In the genomic region with DNA sequence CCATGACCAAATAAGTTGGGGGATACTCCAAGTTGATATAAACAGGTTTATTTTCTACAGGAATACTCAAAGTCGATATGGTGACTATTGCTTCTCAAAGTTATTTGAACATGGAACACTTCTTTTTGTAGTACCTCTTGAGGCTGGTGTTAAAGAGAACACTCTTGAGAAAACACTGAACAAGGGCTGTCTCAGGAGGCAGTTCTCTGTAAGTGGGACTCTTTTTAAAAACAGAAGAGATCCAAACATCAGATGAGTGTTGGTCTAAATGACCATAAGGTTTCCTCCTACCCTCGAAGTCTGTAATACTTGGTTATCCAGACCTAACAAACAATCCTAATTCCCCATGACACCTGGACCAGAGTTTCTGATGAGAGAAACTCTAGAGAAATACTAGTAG, we compare ENCODE assay signal across 9 cellular contexts.
"Had no signal": no experiment of that assay in that cellular context is flagged by ENCODE, and none has a peak within 500 bp of the region (broad histone marks: within the 10 kb centered on the region; RNA-seq: fewer than 3 reads in every experiment).

No MANE protein-coding gene starts in this region.

- H3K4me2 ChIP-seq: GM23338 had no signal

- FAIRE-seq: H1, H54, HTR-8/SVneo, K562 had no signal

- DNase-seq: H9, HCEC 1CT, IMR-90, KG1 had no signal

- H3K4me3 ChIP-seq: GM23338, K562 had no signal

- ATAC-seq: GM23338, K562 had no signal
